ENCODE assay signal across 10 cellular contexts in genomic region chrX:13759152-13759718, GRCh38. TPM values are rescaled to one million over a fixed set of nuclear protein-coding genes. Genes with fewer than 3 reads are reported as not detected.
DNase-seq lines count a peak whose midpoint lies in the region; ATAC-seq lines count a peak whose summit lies in the region.
"Had no signal": no experiment of that assay in that cellular context is flagged by ENCODE, and none has a peak within 500 bp of the region (broad histone marks: within the 10 kb centered on the region; RNA-seq: fewer than 3 reads in every experiment).

No MANE protein-coding gene starts in this region.

- no peak overlapping the region for H3K4me3 ChIP-seq in BLaER1 treated with 17β-estradiol and CSF1 and Interleukin-3, amounts not matched to agents 10 nM and 100 nM

- peaks cover 0 to 5% (median 0%) of the 10 kb centered on the region in 11 experiments; a peak in 3 of 22 replicates for H4K20me1 ChIP-seq in BLaER1 treated with 17β-estradiol and CSF1 and Interleukin-3, amounts not matched to agents 10 nM and 100 nM

- peak overlapping the region; percentile 59 to 79 (median 69) for H3K4me2 ChIP-seq in BLaER1 treated with 17β-estradiol and CSF1 and Interleukin-3, amounts not matched to agents 10 nM and 100 nM

- no peaks in the 10 kb centered on the region for H3K9me3 Mint-ChIP-seq in activated naive CD4-positive, alpha-beta T cell treated with anti-CD3 and anti-CD28 coated beads, Interleukin-2, amount 50 U/mL, for 72 hours

- ATAC-seq in GM19372 (IDR thresholded peaks at IDR 0.05; ENCODE audit: low read depth, unreplicated experiment) (peak; percentile 71), HG03025 (IDR thresholded peaks at IDR 0.05; ENCODE audit: low FRiP score, unreplicated experiment) (peak; percentile 81)
- no peak for ATAC-seq in activated naive CD4-positive, alpha-beta T cell treated with anti-CD3 and anti-CD28 coated beads, Interleukin-2, amount 50 U/mL, for 72 hours
- ATAC-seq: PC-3 had no signal

- no peak overlapping the region for H3K27ac Mint-ChIP-seq in activated naive CD4-positive, alpha-beta T cell treated with anti-CD3 and anti-CD28 coated beads, Interleukin-2, amount 50 U/mL, for 72 hours

- H3K9ac ChIP-seq in BLaER1 treated with 17β-estradiol and CSF1 and Interleukin-3, amounts not matched to agents 10 nM and 100 nM: peak overlapping the region in 9 of 11 experiments; percentile 45 to 67 (median 54); a peak in 17 of 22 replicates

- H3K4me1 ChIP-seq in BLaER1 treated with 17β-estradiol and CSF1 and Interleukin-3, amounts not matched to agents 10 nM and 100 nM: peaks cover 84 to 98% (median 90%) of the 10 kb centered on the region in 10 experiments

- H3K27me3 ChIP-seq in BLaER1 treated with 17β-estradiol and CSF1 and Interleukin-3, amounts not matched to agents 10 nM and 100 nM: peaks cover 13 to 52% (median 33%) of the 10 kb centered on the region in 11 experiments

- no peaks in the 10 kb centered on the region for H3K9me3 ChIP-seq in BLaER1 treated with 17β-estradiol and CSF1 and Interleukin-3, amounts not matched to agents 10 nM and 100 nM (replicated peaks in 1 of 11)

- H3K27ac ChIP-seq in BLaER1 treated with 17β-estradiol and CSF1 and Interleukin-3, amounts not matched to agents 10 nM and 100 nM: peak overlapping the region in 10 of 11 experiments; percentile 49 to 87 (median 77); a peak in 21 of 22 replicates

- DNase-seq in NOMO-1 treated with dmso at 0.1 percent for 144 hours (lab: John Stamatoyannopoulos, UW; ENCODE audit: unreplicated experiment): peak; percentile 78
- DNase-seq in activated naive CD4-positive, alpha-beta T cell treated with anti-CD3 and anti-CD28 coated beads, Interleukin-2, amount 50 U/mL, for 72 hours (ENCODE audit: low spot score in 2 of 2): no peak
- DNase-seq in DMS153 treated with DMSO at 0.1 percent for 48 hours (lab: John Stamatoyannopoulos, UW; ENCODE audit: unreplicated experiment): no peak
- DNase-seq in HK-2 (ENCODE audit: unreplicated experiment): no peak
- DNase-seq in mucosa of gallbladder (ENCODE audit: low spot score): no peak
- DNase-seq: PC-3, retina had no signal

- H3K36me3 Mint-ChIP-seq in activated naive CD4-positive, alpha-beta T cell treated with anti-CD3 and anti-CD28 coated beads, Interleukin-2, amount 50 U/mL, for 72 hours: no peaks in the 10 kb centered on the region

- H3K36me3 ChIP-seq in BLaER1 treated with 17β-estradiol and CSF1 and Interleukin-3, amounts not matched to agents 10 nM and 100 nM: peaks cover 3 to 84% (median 45%) of the 10 kb centered on the region in 11 experiments; a peak in 19 of 22 replicates

RNA-seq across cellular contexts. Expression of gene OFD1, which starts 24.7 kb away (rescaled TPM):
- total RNA-seq in activated naive CD4-positive, alpha-beta T cell treated with anti-CD3 and anti-CD28 coated beads, Interleukin-2, amount 50 U/mL, for 72 hours: 10 to 100 TPM; 36.9 to 40.7 TPM
- 33.2 TPM for total RNA-seq in mucosa of gallbladder

RNA-seq across cellular contexts. Expression of gene TRAPPC2, which starts 24.8 kb away (rescaled TPM):
- total RNA-seq in activated naive CD4-positive, alpha-beta T cell treated with anti-CD3 and anti-CD28 coated beads, Interleukin-2, amount 50 U/mL, for 72 hours: 10 to 100 TPM; 14.5 to 18.1 TPM
- 25.1 TPM for total RNA-seq in mucosa of gallbladder

RNA-seq across cellular contexts. Expression of gene GPM6B, which starts 57.7 kb away (rescaled TPM):
- not detected for total RNA-seq in activated naive CD4-positive, alpha-beta T cell treated with anti-CD3 and anti-CD28 coated beads, Interleukin-2, amount 50 U/mL, for 72 hours
- 6.8 TPM for total RNA-seq in mucosa of gallbladder

Comparison
In these comparisons a context has a peak if more than half of its experiments do, and no peak if none do; other contexts are left out.
1. ATAC-seq: peak in GM19372 (single experiment) and HG03025 (single experiment); none in activated naive CD4-positive, alpha-beta T cell treated with anti-CD3 and anti-CD28 coated beads, Interleukin-2, amount 50 U/mL, for 72 hours (0 of 2).